ENCODE assay signal across 34 cellular contexts in the genomic region with DNA sequence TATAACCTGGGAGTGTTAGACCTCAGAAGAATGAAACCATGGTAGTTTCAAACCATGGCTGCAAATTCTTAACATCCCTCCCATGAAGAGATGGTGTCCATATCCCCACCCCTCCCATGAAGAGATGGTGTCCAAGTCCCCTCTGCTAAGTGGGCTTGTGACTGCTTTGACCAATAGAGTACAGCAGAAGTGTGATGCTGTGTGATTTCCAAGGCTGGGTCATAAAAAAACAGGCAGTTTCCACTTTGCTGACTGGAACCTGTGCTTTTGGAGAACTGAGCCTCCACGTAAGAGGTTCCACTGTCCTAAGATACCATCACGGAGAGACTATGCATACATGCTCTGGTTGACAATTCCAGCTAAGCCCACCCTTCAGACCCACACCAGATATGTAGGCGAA.
DNase-seq lines count a peak whose midpoint lies in the region; ATAC-seq and TF ChIP-seq lines count a peak whose summit lies in the region.
"Had no signal": no experiment of that assay in that cellular context is flagged by ENCODE, and none has a peak within 500 bp of the region (broad histone marks: within the 10 kb centered on the region; RNA-seq: fewer than 3 reads in every experiment).

No MANE protein-coding gene starts in this region.

- no peak for ATAC-seq in effector memory CD8-positive, alpha-beta T cell (replicated peaks)
- no peak for ATAC-seq in CD8-positive, alpha-beta T cell
- ATAC-seq: A549 had no signal

- H3K27me3 Mint-ChIP-seq in endodermal cell (ENCODE audit: insufficient read depth): peaks cover 5% of the 10 kb centered on the region
- peaks cover 5% of the 10 kb centered on the region for H3K27me3 Mint-ChIP-seq in osteocyte (ENCODE audit: unreplicated experiment)
- H3K27me3 Mint-ChIP-seq in effector memory CD8-positive, alpha-beta T cell: peaks cover 60% of the 10 kb centered on the region in 2 donors
- peaks cover 44% of the 10 kb centered on the region for H3K27me3 Mint-ChIP-seq in CD8-positive, alpha-beta T cell (ENCODE audit: low read depth)

- H3K4me3 ChIP-seq in HEK293 (ENCODE audit: low read depth, low read length) (no peak overlapping the region), endodermal cell (ENCODE audit: low read length) (no peak overlapping the region), esophagus muscularis mucosa (no peak overlapping the region)
- no peak overlapping the region for H3K4me3 ChIP-seq in CD8-positive, alpha-beta T cell (ENCODE audit: low read depth, low read length)
- H3K4me3 ChIP-seq: A549; BLaER1; BLaER1 treated with 17β-estradiol and CSF1 and Interleukin-3, amounts not matched to agents 10 nM and 100 nM had no signal

- TF ChIP-seq CTCF in HEK293 (tag by site-specific recombination; IDR thresholded peaks at IDR 0.05) (no peak), endodermal cell (conservative IDR thresholded peaks at IDR 0.05) (no peak), esophagus muscularis mucosa (IDR thresholded peaks at IDR 0.05) (no peak), osteocyte (IDR thresholded peaks at IDR 0.05) (no peak)
- TF ChIP-seq CTCF in CD8-positive, alpha-beta T cell (IDR thresholded peaks at IDR 0.05): no peak

- POLR2A ChIA-PET in HEK293 (lab: Yijun Ruan, JAX): no interaction called here
- POLR2A ChIA-PET in CD8-positive, alpha-beta T cell (lab: Charles Lee): no interaction called here

- H3K4me3 Mint-ChIP-seq in endodermal cell: no peak overlapping the region
- no peak overlapping the region for H3K4me3 Mint-ChIP-seq in osteocyte (ENCODE audit: unreplicated experiment)
- no peak overlapping the region for H3K4me3 Mint-ChIP-seq in effector memory CD8-positive, alpha-beta T cell
- no peak overlapping the region for H3K4me3 Mint-ChIP-seq in CD8-positive, alpha-beta T cell
- H3K4me3 Mint-ChIP-seq: B cell; CD14-positive monocyte; CD4-positive, alpha-beta memory T cell; CD4-positive, alpha-beta T cell; CD4-positive, CD25-positive, alpha-beta regulatory T cell; CD8-positive, alpha-beta memory T cell had no signal

- no peaks in the 10 kb centered on the region for H3K27me3 ChIP-seq in endodermal cell (ENCODE audit: control insufficient read depth, insufficient read depth, low read length, poor library complexity, severe bottlenecking)
- H3K27me3 ChIP-seq in esophagus muscularis mucosa: peaks cover 0 to 5% (median 0%) of the 10 kb centered on the region in 4 donors
- H3K27me3 ChIP-seq in CD8-positive, alpha-beta T cell (ENCODE audit: insufficient read depth, low read length): no peaks in the 10 kb centered on the region
- H3K27me3 ChIP-seq: BE2C; BLaER1; BLaER1 treated with 17β-estradiol and CSF1 and Interleukin-3, amounts not matched to agents 10 nM and 100 nM had no signal

- peak; percentile 17 for DNase-seq in endodermal cell
- DNase-seq in esophagus muscularis mucosa (ENCODE audit: extremely low spot score): peak; percentile 66
- peak; percentile 6 for DNase-seq in osteocyte (ENCODE audit: extremely low spot score, unreplicated experiment)
- no peak for DNase-seq in T-helper 1 cell
- DNase-seq in effector memory CD8-positive, alpha-beta T cell: no peak
- DNase-seq in CD8-positive, alpha-beta T cell: no peak
- no peak for DNase-seq in superior temporal gyrus (ENCODE audit: extremely low spot score)
- DNase-seq: 8988T; ACHN; AML-193; BE2C; C1 segment of cervical spinal cord; Caco-2; Calu3; CD4-positive, alpha-beta memory T cell; CD4-positive, alpha-beta T cell; CD4-positive, CD25-positive, alpha-beta regulatory T cell; CD8-positive, alpha-beta memory T cell; COR-L47; DMS 273 treated with DMSO at 0.1 percent for 48 hours; DMS153; DMS53; DMS79; DMS79 treated with DMSO at 0.1 percent for 48 hours; DND-41; EL had no signal

- TF ChIP-seq EP300 in esophagus muscularis mucosa (IDR thresholded peaks at IDR 0.05): no peak

- H3K36me3 ChIP-seq in HEK293 (ENCODE audit: control insufficient read depth in 2 of 2, insufficient read depth in 1 of 2, low read length in 2 of 2): no peaks in the 10 kb centered on the region
- no peaks in the 10 kb centered on the region for H3K36me3 ChIP-seq in endodermal cell (ENCODE audit: control insufficient read depth, insufficient read depth, low read length)
- no peaks in the 10 kb centered on the region for H3K36me3 ChIP-seq in esophagus muscularis mucosa
- no peaks in the 10 kb centered on the region for H3K36me3 ChIP-seq in CD8-positive, alpha-beta T cell (ENCODE audit: insufficient read depth, low read length)
- H3K36me3 ChIP-seq: BE2C; BLaER1; BLaER1 treated with 17β-estradiol and CSF1 and Interleukin-3, amounts not matched to agents 10 nM and 100 nM had no signal

- H3K4me1 Mint-ChIP-seq in endodermal cell (peaks cover 22% of the 10 kb centered on the region), osteocyte (ENCODE audit: unreplicated experiment) (no peaks in the 10 kb centered on the region)
- H3K4me1 Mint-ChIP-seq in effector memory CD8-positive, alpha-beta T cell (ENCODE audit: low read depth in 2 of 2): no peaks in the 10 kb centered on the region
- no peaks in the 10 kb centered on the region for H3K4me1 Mint-ChIP-seq in CD8-positive, alpha-beta T cell (ENCODE audit: low read depth)
- H3K4me1 Mint-ChIP-seq: B cell; CD14-positive monocyte; CD4-positive, alpha-beta memory T cell; CD4-positive, CD25-positive, alpha-beta regulatory T cell; CD8-positive, alpha-beta memory T cell had no signal

- 92 to 97% methylated on average over 3 of the region's 3 CpGs for WGBS in endodermal cell (ENCODE audit: insufficient coverage in 1 of 2, insufficient read length in 1 of 2), 2 experiments
- 100% methylated on average over 3 of the region's 3 CpGs for WGBS in esophagus muscularis mucosa

- H3K27ac ChIP-seq in HEK293 (ENCODE audit: extremely low read depth, low read depth, low read length) (no peak overlapping the region), endodermal cell (ENCODE audit: low read depth, low read length) (no peak overlapping the region), esophagus muscularis mucosa (replicated peaks in 1 of 4) (no peak overlapping the region)
- no peak overlapping the region for H3K27ac ChIP-seq in CD8-positive, alpha-beta T cell (ENCODE audit: low read depth, low read length)
- H3K27ac ChIP-seq: 22Rv1; A549; BLaER1; BLaER1 treated with 17β-estradiol and CSF1 and Interleukin-3, amounts not matched to agents 10 nM and 100 nM; C4-2B had no signal

- no peak for TF ChIP-seq POLR2A in esophagus muscularis mucosa (IDR thresholded peaks at IDR 0.05; ENCODE audit: low read depth)

- no peaks in the 10 kb centered on the region for H3K36me3 Mint-ChIP-seq in endodermal cell (ENCODE audit: low read depth)
- H3K36me3 Mint-ChIP-seq in osteocyte (ENCODE audit: unreplicated experiment): no peaks in the 10 kb centered on the region
- no peaks in the 10 kb centered on the region for H3K36me3 Mint-ChIP-seq in effector memory CD8-positive, alpha-beta T cell (ENCODE audit: insufficient read depth)
- no peaks in the 10 kb centered on the region for H3K36me3 Mint-ChIP-seq in CD8-positive, alpha-beta T cell
- H3K36me3 Mint-ChIP-seq: CD14-positive monocyte; CD4-positive, alpha-beta memory T cell; CD4-positive, CD25-positive, alpha-beta regulatory T cell; CD8-positive, alpha-beta memory T cell had no signal

- 0 out of 2 replicates have a peak, but pooled peaks cover under 1% of the 10 kb centered on the region for H3K4me1 ChIP-seq in HEK293 (ENCODE audit: control insufficient read depth, insufficient read depth, low read length)
- H3K4me1 ChIP-seq in endodermal cell (ENCODE audit: control insufficient read depth, insufficient read depth, low read length): peaks cover 4% of the 10 kb centered on the region
- peaks cover 0 to 17% (median 10%) of the 10 kb centered on the region in 4 donors for H3K4me1 ChIP-seq in esophagus muscularis mucosa
- H3K4me1 ChIP-seq in CD8-positive, alpha-beta T cell (ENCODE audit: insufficient read depth, low read length): no peaks in the 10 kb centered on the region
- H3K4me1 ChIP-seq: A549; BLaER1; BLaER1 treated with 17β-estradiol and CSF1 and Interleukin-3, amounts not matched to agents 10 nM and 100 nM; Caco-2 had no signal

- H3K9me3 Mint-ChIP-seq in endodermal cell (peaks cover 5% of the 10 kb centered on the region), osteocyte (ENCODE audit: unreplicated experiment) (no peaks in the 10 kb centered on the region)
- H3K9me3 Mint-ChIP-seq in effector memory CD8-positive, alpha-beta T cell: no peaks in the 10 kb centered on the region
- no peaks in the 10 kb centered on the region for H3K9me3 Mint-ChIP-seq in CD8-positive, alpha-beta T cell
- H3K9me3 Mint-ChIP-seq: CD8-positive, alpha-beta memory T cell had no signal

- H3K9me3 ChIP-seq in HEK293 (ENCODE audit: control insufficient read depth, insufficient read depth, low read depth, low read length) (no peaks in the 10 kb centered on the region), endodermal cell (ENCODE audit: control insufficient read depth, low read length) (peaks cover 6% of the 10 kb centered on the region), esophagus muscularis mucosa (no peaks in the 10 kb centered on the region)
- H3K9me3 ChIP-seq in CD8-positive, alpha-beta T cell (ENCODE audit: low read length): no peaks in the 10 kb centered on the region
- H3K9me3 ChIP-seq: A549, BE2C, BLaER1, Caco-2 had no signal

- H3K27ac Mint-ChIP-seq in endodermal cell: no peak overlapping the region
- H3K27ac Mint-ChIP-seq in osteocyte (ENCODE audit: unreplicated experiment): no peak overlapping the region
- H3K27ac Mint-ChIP-seq in effector memory CD8-positive, alpha-beta T cell: no peak overlapping the region
- no peak overlapping the region for H3K27ac Mint-ChIP-seq in CD8-positive, alpha-beta T cell
- H3K27ac Mint-ChIP-seq: B cell; CD14-positive monocyte; CD4-positive, alpha-beta memory T cell; CD4-positive, alpha-beta T cell had no signal

- intact Hi-C loops in esophagus muscularis mucosa (cut with DNase I): no loop called here
- intact Hi-C loops in CD8-positive, alpha-beta T cell (cut with DNase I, micrococcal nuclease): no loop called here

- H3K9ac ChIP-seq in endodermal cell (ENCODE audit: extremely low read depth, low read length, poor library complexity, severe bottlenecking): no peak overlapping the region
- H3K9ac ChIP-seq: BLaER1; BLaER1 treated with 17β-estradiol and CSF1 and Interleukin-3, amounts not matched to agents 10 nM and 100 nM had no signal

- CTCF ChIA-PET in HEK293 (lab: Yijun Ruan, JAX): no interaction called here
- CTCF ChIA-PET in CD8-positive, alpha-beta T cell (lab: Charles Lee): no interaction called here

TF ChIP-seq in HEK293, 187 proteins besides CTCF, POLR2A, EP300 and RAD21:
- no peak for TF ChIP-seq ZBTB20 (tag by site-specific recombination; IDR thresholded peaks at IDR 0.05)
- TF ChIP-seq ZNF350 (tag by site-specific recombination; IDR thresholded peaks at IDR 0.05): peak; percentile 81
- TF ChIP-seq ZNF529 (tag by site-specific recombination; IDR thresholded peaks at IDR 0.05; ENCODE audit: insufficient replicate concordance): no peak
- no peak for TF ChIP-seq ZNF549 (tag by site-specific recombination; IDR thresholded peaks at IDR 0.05)
- no peak for TF ChIP-seq ZNF174 (tag by site-specific recombination; IDR thresholded peaks at IDR 0.05)

Comparison
In these comparisons a context has a peak if more than half of its experiments do, and no peak if none do; other contexts are left out.
1. DNase-seq: peak in endodermal cell (single experiment), esophagus muscularis mucosa (single experiment) and osteocyte (single experiment); none in T-helper 1 cell (0 of 5), effector memory CD8-positive, alpha-beta T cell (0 of 3), CD8-positive, alpha-beta T cell (0 of 7) and superior temporal gyrus (single experiment).